In the genomic region with DNA sequence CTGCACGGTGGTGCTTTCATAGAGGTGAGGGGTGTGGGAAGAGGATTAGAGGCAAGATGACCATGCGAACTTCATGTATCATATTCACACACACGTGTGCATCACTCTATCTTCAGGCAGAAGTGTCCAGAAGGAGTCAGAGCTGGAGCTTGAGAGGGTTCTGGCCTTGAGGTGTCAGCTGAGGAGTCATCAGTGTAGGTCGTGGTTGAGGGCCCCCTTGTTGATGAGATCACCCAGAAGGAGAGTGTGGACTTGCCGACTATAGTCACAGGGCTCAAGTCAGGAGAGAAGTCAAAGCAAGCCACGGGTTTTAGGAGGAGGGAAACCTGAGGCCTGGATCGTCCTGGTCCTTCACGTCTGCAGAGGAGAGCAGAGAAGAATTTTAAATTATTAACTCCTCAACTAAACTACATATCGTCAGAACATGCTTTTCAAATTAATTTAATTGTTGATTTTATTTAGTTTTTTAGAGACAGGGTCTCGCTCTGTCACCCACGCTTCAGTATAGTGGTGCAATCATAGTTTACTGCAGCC, we compare ENCODE assay signal across 26 cellular contexts.
"Had no signal": no experiment of that assay in that cellular context is flagged by ENCODE, and none has a peak within 500 bp of the region (broad histone marks: within the 10 kb centered on the region; RNA-seq: fewer than 3 reads in every experiment).

No MANE protein-coding gene starts in this region.

- H3K9me3 ChIP-seq: body of pancreas, heart left ventricle, lower lobe of right lung, stomach, suprapubic skin, tibial nerve had no signal

- ATAC-seq: activated T-cell treated with anti-CD3 and anti-CD28 coated beads, Interleukin-2, amount 50 U/mL, for 4 hours; body of pancreas; heart left ventricle; lower lobe of right lung; sciatic nerve; WTC11 had no signal

- H3K27ac Mint-ChIP-seq: activated naive CD4-positive, alpha-beta T cell treated with anti-CD3 and anti-CD28 coated beads, Interleukin-2, amount 10 ng/mL, durations not matched to agents 7 days and 5 days; endodermal cell had no signal

- H3K36me3 Mint-ChIP-seq: activated naive CD4-positive, alpha-beta T cell treated with anti-CD3 and anti-CD28 coated beads, Interleukin-2, amount 10 ng/mL, durations not matched to agents 7 days and 5 days; naive B cell; WTC11 had no signal

- H3K9me3 Mint-ChIP-seq: activated naive CD4-positive, alpha-beta T cell treated with anti-CD3 and anti-CD28 coated beads, Interleukin-2, amount 10 ng/mL, durations not matched to agents 7 days and 5 days; activated T-cell treated with anti-CD3 and anti-CD28 coated beads, Interleukin-2, amount 50 U/mL, for 4 hours; endodermal cell; naive B cell; neural crest cell; WTC11 had no signal

- H3K4me3 ChIP-seq: body of pancreas, cardiac muscle cell, heart left ventricle, lower lobe of right lung, smooth muscle cell, stomach, suprapubic skin, tibial nerve had no signal

- H3K4me2 ChIP-seq: smooth muscle cell had no signal

- DNase-seq: activated CD4-positive, alpha-beta T cell treated with anti-CD3 and anti-CD28 coated beads for 4 hours; activated CD8-positive, alpha-beta memory T cell treated with anti-CD3 and anti-CD28 coated beads for 24 hours; activated CD8-positive, alpha-beta memory T cell treated with anti-CD3 and anti-CD28 coated beads, Interleukin-2, amount 50 U/mL, for 4 hours; activated effector memory CD4-positive, alpha-beta T cell treated with Interleukin-2 at 50 U/mL for 16 hours; activated naive CD4-positive, alpha-beta T cell treated with anti-CD3 and anti-CD28 coated beads, Interleukin-2, amount 10 ng/mL, durations not matched to agents 7 days and 5 days; activated T-cell treated with anti-CD3 and anti-CD28 coated beads, Interleukin-2, amount 50 U/mL, for 4 hours; anterior cingulate cortex; body of pancreas; cortex of kidney; endodermal cell; heart left ventricle; lower lobe of right lung; mesendoderm; naive B cell; posterior cingulate gyrus; stimulated activated CD4-positive, alpha-beta T cell treated with anti-CD3 and anti-CD28 coated beads, Interleukin-15, amount 100 ng/mL, for 24 hours; stimulated activated CD4-positive, alpha-beta T cell treated with anti-CD3 and anti-CD28 coated beads, Interleukin-2, amount 100 ng/mL, for 48 hours; stomach; T-helper 1 cell had no signal

- H3K36me3 ChIP-seq: cardiac muscle cell, heart left ventricle, lower lobe of right lung, stomach, suprapubic skin, tibial nerve had no signal

- H3K4me3 Mint-ChIP-seq: activated naive CD4-positive, alpha-beta T cell treated with anti-CD3 and anti-CD28 coated beads, Interleukin-2, amount 10 ng/mL, durations not matched to agents 7 days and 5 days; endodermal cell; naive B cell; neural crest cell; WTC11 had no signal

- H3K27ac ChIP-seq: body of pancreas, cardiac muscle cell, lower lobe of right lung, stomach, suprapubic skin had no signal

- H3K27me3 ChIP-seq: body of pancreas, heart left ventricle, stomach, suprapubic skin, tibial nerve had no signal
